ENCODE assay signal across 1 cellular context in the genomic region with DNA sequence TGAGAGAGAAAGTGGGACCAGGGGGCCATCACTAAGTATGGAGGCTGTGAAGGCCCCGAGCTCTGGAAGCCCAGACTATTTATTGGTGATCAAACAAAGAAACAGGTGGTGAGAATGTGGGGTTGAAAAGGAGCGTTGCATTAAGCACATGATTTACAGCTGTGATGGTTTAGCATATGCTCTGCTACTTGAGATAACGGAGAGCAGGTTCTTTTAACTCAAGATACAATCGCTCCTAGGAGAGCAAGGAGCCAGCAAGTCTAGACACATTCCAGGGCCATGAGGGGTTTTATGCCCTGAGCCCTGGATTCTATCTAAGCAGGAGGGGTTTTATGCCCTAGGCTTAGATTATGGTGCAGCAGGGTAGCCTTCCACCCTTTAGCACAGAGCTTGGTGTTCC.
A peak's percentile ranks its signal among the peaks of the same experiment; 100 is the strongest.
TF ChIP-seq lines count a peak whose summit lies in the region.

No MANE protein-coding gene starts in this region.

TF ChIP-seq in K562, 482 proteins besides CTCF, POLR2A, EP300 and RAD21 (continued from another document):
- TF ChIP-seq, protein P1, sequence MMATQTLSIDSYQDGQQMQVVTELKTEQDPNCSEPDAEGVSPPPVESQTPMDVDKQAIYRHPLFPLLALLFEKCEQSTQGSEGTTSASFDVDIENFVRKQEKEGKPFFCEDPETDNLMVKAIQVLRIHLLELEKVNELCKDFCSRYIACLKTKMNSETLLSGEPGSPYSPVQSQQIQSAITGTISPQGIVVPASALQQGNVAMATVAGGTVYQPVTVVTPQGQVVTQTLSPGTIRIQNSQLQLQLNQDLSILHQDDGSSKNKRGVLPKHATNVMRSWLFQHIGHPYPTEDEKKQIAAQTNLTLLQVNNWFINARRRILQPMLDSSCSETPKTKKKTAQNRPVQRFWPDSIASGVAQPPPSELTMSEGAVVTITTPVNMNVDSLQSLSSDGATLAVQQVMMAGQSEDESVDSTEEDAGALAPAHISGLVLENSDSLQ (IDR thresholded peaks at IDR 0.05) = 0 out of 2 replicates have a peak, but pooled peaks have one; percentile 26
- peak; percentile 64 for TF ChIP-seq MEIS2 (IDR thresholded peaks at IDR 0.05; ENCODE audit: partially characterized antibody)
- 0 out of 2 replicates have a peak, but pooled peaks have one; percentile 14 for TF ChIP-seq NCOR1 (IDR thresholded peaks at IDR 0.05)
TF ChIP-seq in K562: peak in this region for 11; not testable (repeated sequence) for 471.
